ENCODE assay signal across 12 cellular contexts in the genomic region with DNA sequence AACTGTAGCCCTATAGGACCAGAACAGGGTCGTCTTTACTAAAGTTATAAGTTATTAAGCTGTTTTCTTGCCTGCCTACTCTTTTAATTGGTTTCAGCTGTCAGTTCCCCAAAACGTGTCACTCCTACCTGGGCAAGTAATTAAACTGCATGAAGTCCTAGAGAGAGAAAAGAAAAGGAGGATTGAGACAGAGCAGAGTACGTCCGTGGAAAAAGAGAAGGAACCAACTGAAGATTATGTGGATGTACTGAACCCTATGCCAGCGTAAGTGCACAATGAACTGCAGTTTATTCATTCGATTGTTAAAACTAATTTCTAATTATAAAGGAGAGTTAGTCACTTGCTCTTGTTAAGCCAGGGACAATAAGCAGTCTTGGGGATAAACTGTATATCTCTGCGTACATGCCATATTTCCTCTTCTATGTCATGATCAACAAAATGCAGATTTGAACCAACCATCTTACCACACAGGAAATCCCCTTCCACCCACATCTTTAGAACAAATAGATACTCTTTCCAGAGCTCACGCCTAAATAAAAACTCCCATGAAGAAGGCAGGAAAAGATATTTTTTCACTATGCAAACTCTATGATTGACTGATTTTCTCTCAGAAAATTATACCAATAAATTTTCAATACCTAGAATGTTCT. TPM values are rescaled to one million over a fixed set of nuclear protein-coding genes. Genes with fewer than 3 reads are reported as not detected.
DNase-seq lines count a peak whose midpoint lies in the region; ATAC-seq and TF ChIP-seq lines count a peak whose summit lies in the region.
"Had no signal": no experiment of that assay in that cellular context is flagged by ENCODE, and none has a peak within 500 bp of the region (broad histone marks: within the 10 kb centered on the region; RNA-seq: fewer than 3 reads in every experiment).

No MANE protein-coding gene starts in this region.

- H3K27ac ChIP-seq in ovary: no peak overlapping the region
- H3K27ac ChIP-seq: A549 had no signal

- no peak for TF ChIP-seq EP300 in ovary (IDR thresholded peaks at IDR 0.05)

- H3K27ac Mint-ChIP-seq in activated CD4-positive, alpha-beta T cell treated with anti-CD3 and anti-CD28 coated beads, Interleukin-2, amount 10 ng/mL, durations not matched to agents 24 days and 14 days: peak overlapping the region; percentile 93
- peak overlapping the region; percentile 39 for H3K27ac Mint-ChIP-seq in neural crest cell (ENCODE audit: unreplicated experiment)

- TF ChIP-seq CTCF in neural crest cell (conservative IDR thresholded peaks at IDR 0.05) (no peak), ovary (IDR thresholded peaks at IDR 0.05) (no peak)

- H3K9me3 Mint-ChIP-seq in activated CD4-positive, alpha-beta T cell treated with anti-CD3 and anti-CD28 coated beads, Interleukin-2, amount 10 ng/mL, durations not matched to agents 24 days and 14 days: peaks cover 8% of the 10 kb centered on the region
- H3K9me3 Mint-ChIP-seq in neural crest cell: no peaks in the 10 kb centered on the region

- peak; percentile 83 for DNase-seq in activated CD4-positive, alpha-beta T cell treated with anti-CD3 and anti-CD28 coated beads, Interleukin-2, amount 10 ng/mL, durations not matched to agents 24 days and 14 days
- no peak for DNase-seq in activated CD4-positive, alpha-beta T cell treated with anti-CD3 and anti-CD28 coated beads, Interleukin-2, amount 50 U/mL, for 48 hours
- peak; percentile 53 for DNase-seq in MV-4-11 (lab: John Stamatoyannopoulos, UW)
- no peak for DNase-seq in neural crest cell (ENCODE audit: low read depth, low spot score)
- no peak for DNase-seq in retina
- DNase-seq in ovary: no peak
- DNase-seq: activated CD8-positive, alpha-beta memory T cell treated with anti-CD3 and anti-CD28 coated beads for 24 hours had no signal

- 80 to 84% (median 82%) methylated on average over 8 of the region's 8 CpGs for WGBS in ovary, 3 donors

- H3K36me3 ChIP-seq in ovary: no peaks in the 10 kb centered on the region

- no peaks in the 10 kb centered on the region for H3K27me3 Mint-ChIP-seq in activated CD4-positive, alpha-beta T cell treated with anti-CD3 and anti-CD28 coated beads, Interleukin-2, amount 10 ng/mL, durations not matched to agents 24 days and 14 days
- no peaks in the 10 kb centered on the region for H3K27me3 Mint-ChIP-seq in neural crest cell (ENCODE audit: low read depth)

- no peak for TF ChIP-seq POLR2A in ovary (IDR thresholded peaks at IDR 0.05)

- peak overlapping the region; percentile 79 for H3K4me3 Mint-ChIP-seq in activated CD4-positive, alpha-beta T cell treated with anti-CD3 and anti-CD28 coated beads, Interleukin-2, amount 10 ng/mL, durations not matched to agents 24 days and 14 days
- H3K4me3 Mint-ChIP-seq in neural crest cell: no peak overlapping the region

- ATAC-seq in GM21825 (IDR thresholded peaks at IDR 0.05; ENCODE audit: unreplicated experiment) (peak; percentile 68), HG03108 (IDR thresholded peaks at IDR 0.05; ENCODE audit: unreplicated experiment) (no peak)
- ATAC-seq: A549 had no signal

- no peaks in the 10 kb centered on the region for H3K27me3 ChIP-seq in ovary

- H3K4me1 Mint-ChIP-seq in activated CD4-positive, alpha-beta T cell treated with anti-CD3 and anti-CD28 coated beads, Interleukin-2, amount 10 ng/mL, durations not matched to agents 24 days and 14 days: peaks cover 27% of the 10 kb centered on the region
- peaks cover 18% of the 10 kb centered on the region for H3K4me1 Mint-ChIP-seq in neural crest cell

- no peaks in the 10 kb centered on the region for H3K9me3 ChIP-seq in ovary
- H3K9me3 ChIP-seq: A549 had no signal

- intact Hi-C loops in activated CD4-positive, alpha-beta T cell treated with anti-CD3 and anti-CD28 coated beads, Interleukin-2, amount 10 ng/mL, durations not matched to agents 24 days and 14 days (cut with micrococcal nuclease): loop anchor here (1.0 to 5.0 kb wide), 8 partner anchors 8 to 666 kb away; partner anchors contain the start of genes STAP1, TMPRSS11B and UBA6
- intact Hi-C loops in ovary (cut with DNase I): no loop called here

- H3K4me3 ChIP-seq in ovary: no peak overlapping the region
- H3K4me3 ChIP-seq: A549 had no signal

- no peaks in the 10 kb centered on the region for H3K4me1 ChIP-seq in ovary (ENCODE audit: insufficient read depth)
- H3K4me1 ChIP-seq: A549 had no signal

- H3K36me3 Mint-ChIP-seq in activated CD4-positive, alpha-beta T cell treated with anti-CD3 and anti-CD28 coated beads, Interleukin-2, amount 10 ng/mL, durations not matched to agents 24 days and 14 days (ENCODE audit: low read depth): peaks cover 51% of the 10 kb centered on the region
- no peaks in the 10 kb centered on the region for H3K36me3 Mint-ChIP-seq in neural crest cell (ENCODE audit: low read depth)

RNA-seq across cellular contexts. Expression of gene STAP1, which starts 22.8 kb away (rescaled TPM):
- total RNA-seq in activated CD4-positive, alpha-beta T cell treated with anti-CD3 and anti-CD28 coated beads, Interleukin-2, amount 10 ng/mL, durations not matched to agents 24 days and 14 days: 15.0 and 15.6 TPM in 2 replicates
- total RNA-seq in neural crest cell: not detected in 2 replicates
- total RNA-seq in ovary: not detected
- under 1 TPM; 0.12 to 0.40 TPM for polyA plus RNA-seq in ovary
- total RNA-seq: dermis microvascular lymphatic vessel endothelial cell, renal cortical epithelial cell had no signal
- polyA plus RNA-seq: A549 had no signal

RNA-seq across cellular contexts. Expression of gene CENPC, which starts 36.0 kb away (rescaled TPM):
- total RNA-seq in activated CD4-positive, alpha-beta T cell treated with anti-CD3 and anti-CD28 coated beads, Interleukin-2, amount 10 ng/mL, durations not matched to agents 24 days and 14 days: 25.7 and 28.3 TPM in 2 replicates
- 25.9 and 28.7 TPM in 2 replicates for total RNA-seq in neural crest cell
- total RNA-seq in ovary: 10 to 100 TPM; 23.1 to 46.7 (median 28.4) TPM
- 10 to 100 TPM in 1 of 2 donors, 1 to 10 TPM in 1; 9.8 to 14.8 TPM for polyA plus RNA-seq in ovary

Comparison
In these comparisons a context has a peak if more than half of its experiments do, and no peak if none do; other contexts are left out.
1. DNase-seq: peak in activated CD4-positive, alpha-beta T cell treated with anti-CD3 and anti-CD28 coated beads, Interleukin-2, amount 10 ng/mL, durations not matched to agents 24 days and 14 days (single experiment) and MV-4-11 (single experiment); none in activated CD4-positive, alpha-beta T cell treated with anti-CD3 and anti-CD28 coated beads, Interleukin-2, amount 50 U/mL, for 48 hours (0 of 2), neural crest cell (single experiment), retina (single experiment) and ovary (0 of 5).
2. RNA of gene STAP1, which starts 22.8 kb away (total RNA-seq): 15.0 to 15.6 TPM in activated CD4-positive, alpha-beta T cell treated with anti-CD3 and anti-CD28 coated beads, Interleukin-2, amount 10 ng/mL, durations not matched to agents 24 days and 14 days; not detected in neural crest cell and not detected in ovary; every median in the first group is over 10 times any median in the second.